Comparison of ENCODE assay signal across 26 cellular contexts in genomic region chr10:19332304-19332703, GRCh38.
"Had no signal": no experiment of that assay in that cellular context is flagged by ENCODE, and none has a peak within 500 bp of the region (broad histone marks: within the 10 kb centered on the region; RNA-seq: fewer than 3 reads in every experiment).

No MANE protein-coding gene starts in this region.

- H3K4me3 Mint-ChIP-seq: activated CD4-positive, alpha-beta T cell treated with anti-CD3 and anti-CD28 coated beads, Interleukin-2, amount 10 ng/mL, durations not matched to agents 7 days and 5 days; activated CD8-positive, alpha-beta memory T cell treated with anti-CD3 and anti-CD28 coated beads, Interleukin-2, amount 10 ng/mL, durations not matched to agents 7 days and 5 days; activated CD8-positive, alpha-beta T cell treated with anti-CD3 and anti-CD28 coated beads for 36 hours; activated naive CD8-positive, alpha-beta T cell treated with anti-CD3 and anti-CD28 coated beads, Interleukin-2, amount 50 U/mL, for 24 hours; brain; endodermal cell; nephron progenitor cell had no signal

- ATAC-seq: activated CD8-positive, alpha-beta memory T cell treated with anti-CD3 and anti-CD28 coated beads, Interleukin-2, amount 10 ng/mL, durations not matched to agents 7 days and 5 days; activated CD8-positive, alpha-beta T cell treated with anti-CD3 and anti-CD28 coated beads for 36 hours; activated naive CD8-positive, alpha-beta T cell treated with anti-CD3 and anti-CD28 coated beads, Interleukin-2, amount 50 U/mL, for 24 hours; gastrocnemius medialis; left ventricle myocardium superior; pancreas; psoas muscle; stimulated activated naive CD8-positive, alpha-beta T cell treated with anti-CD3 and anti-CD28 coated beads, Interleukin-15, Interleukin-2, amounts not matched to agents 100 U/mL and 50 U/mL, for 24 hours had no signal

- H3K9me3 Mint-ChIP-seq: brain, endodermal cell, nephron progenitor cell had no signal

- FAIRE-seq: islet of Langerhans, pancreas had no signal

- H3K4me1 ChIP-seq: gastrocnemius medialis, pancreas, psoas muscle, right atrium auricular region, upper lobe of left lung had no signal

- H3K9me3 ChIP-seq: gastrocnemius medialis, pancreas, psoas muscle, right atrium auricular region, upper lobe of left lung had no signal

- H3K27ac Mint-ChIP-seq: activated CD4-positive, alpha-beta T cell treated with anti-CD3 and anti-CD28 coated beads, Interleukin-2, amount 10 ng/mL, durations not matched to agents 7 days and 5 days; activated CD8-positive, alpha-beta memory T cell treated with anti-CD3 and anti-CD28 coated beads, Interleukin-2, amount 10 ng/mL, durations not matched to agents 7 days and 5 days; activated CD8-positive, alpha-beta T cell treated with anti-CD3 and anti-CD28 coated beads for 36 hours; activated naive CD8-positive, alpha-beta T cell treated with anti-CD3 and anti-CD28 coated beads, Interleukin-2, amount 50 U/mL, for 24 hours; brain; endodermal cell; nephron progenitor cell had no signal

- H3K4me3 ChIP-seq: gastrocnemius medialis, pancreas, psoas muscle, right atrium auricular region, upper lobe of left lung had no signal

- H3K27ac ChIP-seq: epithelial cell of prostate, gastrocnemius medialis, pancreas, psoas muscle, right atrium auricular region, upper lobe of left lung, VCaP had no signal

- H3K36me3 ChIP-seq: gastrocnemius medialis, pancreas, right atrium auricular region, upper lobe of left lung had no signal

- H3K27me3 Mint-ChIP-seq: activated CD4-positive, alpha-beta T cell treated with anti-CD3 and anti-CD28 coated beads, Interleukin-2, amount 10 ng/mL, durations not matched to agents 7 days and 5 days; activated CD8-positive, alpha-beta memory T cell treated with anti-CD3 and anti-CD28 coated beads, Interleukin-2, amount 10 ng/mL, durations not matched to agents 7 days and 5 days; activated CD8-positive, alpha-beta T cell treated with anti-CD3 and anti-CD28 coated beads for 36 hours; activated naive CD8-positive, alpha-beta T cell treated with anti-CD3 and anti-CD28 coated beads, Interleukin-2, amount 50 U/mL, for 24 hours; brain had no signal

- H3K4me1 Mint-ChIP-seq: activated CD4-positive, alpha-beta T cell treated with anti-CD3 and anti-CD28 coated beads, Interleukin-2, amount 10 ng/mL, durations not matched to agents 7 days and 5 days; activated CD8-positive, alpha-beta memory T cell treated with anti-CD3 and anti-CD28 coated beads, Interleukin-2, amount 10 ng/mL, durations not matched to agents 7 days and 5 days; activated naive CD8-positive, alpha-beta T cell treated with anti-CD3 and anti-CD28 coated beads, Interleukin-2, amount 50 U/mL, for 24 hours; brain; endodermal cell; nephron progenitor cell had no signal

- DNase-seq: activated CD4-positive, alpha-beta T cell treated with anti-CD3 and anti-CD28 coated beads, Interleukin-2, amount 10 ng/mL, durations not matched to agents 7 days and 5 days; activated CD4-positive, CD25-positive, alpha-beta regulatory T cell treated with anti-CD3 and anti-CD28 coated beads, Interleukin-2, amount 50 U/mL, for 72 hours; activated CD8-positive, alpha-beta memory T cell treated with anti-CD3 and anti-CD28 coated beads, Interleukin-2, amount 10 ng/mL, durations not matched to agents 7 days and 5 days; activated CD8-positive, alpha-beta T cell treated with anti-CD3 and anti-CD28 coated beads for 36 hours; activated gamma-delta T cell; activated naive CD4-positive, alpha-beta T cell treated with anti-CD3 and anti-CD28 coated beads, Interleukin-2, amount 50 U/mL, for 16 hours; activated naive CD8-positive, alpha-beta T cell treated with anti-CD3 and anti-CD28 coated beads, Interleukin-2, amount 50 U/mL, for 24 hours; activated T-cell treated with anti-CD3 and anti-CD28 coated beads for 4 hours; aorta; cortex of kidney; endodermal cell; gastrocnemius medialis; hippocampal formation; left ventricle myocardium superior; mammary epithelial cell; nephron progenitor cell; pancreas; psoas muscle; stimulated activated CD4-positive, alpha-beta T cell treated with anti-CD3 and anti-CD28 coated beads, Interleukin-4, amount 100 ng/mL, for 24 hours; stimulated activated naive CD8-positive, alpha-beta T cell treated with anti-CD3 and anti-CD28 coated beads, Interleukin-15, Interleukin-2, amounts not matched to agents 100 U/mL and 50 U/mL, for 24 hours; upper lobe of left lung had no signal

- H3K27me3 ChIP-seq: gastrocnemius medialis, pancreas, right atrium auricular region, upper lobe of left lung had no signal

- H3K36me3 Mint-ChIP-seq: activated CD8-positive, alpha-beta memory T cell treated with anti-CD3 and anti-CD28 coated beads, Interleukin-2, amount 10 ng/mL, durations not matched to agents 7 days and 5 days; brain had no signal
